In genomic region chr1:55277377-55278130, GRCh38 we compare ENCODE assay signal across 8 cellular contexts.
A peak's percentile ranks its signal among the peaks of the same experiment; 100 is the strongest.
DNase-seq lines count a peak whose midpoint lies in the region; ATAC-seq, FAIRE-seq and TF ChIP-seq lines count a peak whose summit lies in the region.

No MANE protein-coding gene starts in this region.

- no peaks in the 10 kb centered on the region for H3K36me3 Mint-ChIP-seq in activated CD8-positive, alpha-beta T cell treated with anti-CD3 and anti-CD28 coated beads, Interleukin-2, amount 10 ng/mL, durations not matched to agents 7 days and 5 days (ENCODE audit: low read depth)

- no peak overlapping the region for H4K8ac ChIP-seq in H1 (ENCODE audit: extremely low read depth, insufficient read depth, low read length)

- H2AK5ac ChIP-seq in H1 (ENCODE audit: low read depth, low read length), result no peak overlapping the region

- H4K20me1 ChIP-seq in H1 (replicated peaks in 1 of 2; ENCODE audit: control insufficient read depth in 1 of 2, insufficient read depth in 2 of 2, low read length in 2 of 2), result no peaks in the 10 kb centered on the region

- no peak overlapping the region for H4K91ac ChIP-seq in H1 (replicated peaks; ENCODE audit: insufficient read length, low read length)

- no peak overlapping the region for H3K23ac ChIP-seq in H1 (ENCODE audit: insufficient read length)

- POLR2A ChIA-PET in activated CD8-positive, alpha-beta T cell treated with anti-CD3 and anti-CD28 coated beads, Interleukin-2, amount 10 ng/mL, durations not matched to agents 7 days and 5 days (lab: Charles Lee), result no interaction called here
- POLR2A ChIA-PET in H1 (lab: Charles Lee; ENCODE audit: partially characterized antibody), result no interaction called here

- peaks cover 7% of the 10 kb centered on the region for H3K27me3 Mint-ChIP-seq in activated CD8-positive, alpha-beta T cell treated with anti-CD3 and anti-CD28 coated beads, Interleukin-2, amount 10 ng/mL, durations not matched to agents 7 days and 5 days (ENCODE audit: low read depth)

- CTCF ChIA-PET in activated CD8-positive, alpha-beta T cell treated with anti-CD3 and anti-CD28 coated beads, Interleukin-2, amount 10 ng/mL, durations not matched to agents 7 days and 5 days (lab: Charles Lee), result interaction anchor here (0.6 to 3.1 kb wide), 37 partner anchors 11 to 1364 kb away, joined by 3 to 48 read pairs (median 5); partner anchors contain the start of gene USP24
- CTCF ChIA-PET in H1 (lab: Charles Lee; ENCODE audit: partially characterized antibody), result interaction anchor here (0.7 to 12.0 kb wide), 24 partner anchors 15 to 185 kb away, joined by 3 to 148 read pairs (median 4); no protein-coding TSS in a partner anchor

- no peak overlapping the region for H3K4me3 ChIP-seq in H1 (ENCODE audit: extremely low read depth in 1 of 4, insufficient read depth in 2 of 4, low read depth in 3 of 4, low read length in 4 of 4)

- H2BK15ac ChIP-seq in H1 (ENCODE audit: low read length), result no peak overlapping the region

- H3K4me1 Mint-ChIP-seq in activated CD8-positive, alpha-beta T cell treated with anti-CD3 and anti-CD28 coated beads, Interleukin-2, amount 10 ng/mL, durations not matched to agents 7 days and 5 days (ENCODE audit: low read depth), result peaks cover 20% of the 10 kb centered on the region

- no peak overlapping the region for H3K4me3 Mint-ChIP-seq in activated CD8-positive, alpha-beta T cell treated with anti-CD3 and anti-CD28 coated beads, Interleukin-2, amount 10 ng/mL, durations not matched to agents 7 days and 5 days

- no peaks in the 10 kb centered on the region for H3K23me2 ChIP-seq in H1 (ENCODE audit: low read depth, low read length)

- peaks cover 0 to 10% (median 4%) of the 10 kb centered on the region in 4 experiments; a peak in 5 of 7 replicates for H3K4me1 ChIP-seq in H1 (replicated peaks in 1 of 4; ENCODE audit: control insufficient read depth in 3 of 4, insufficient read depth in 4 of 4, low read length in 3 of 4)

- no peak overlapping the region for H4K5ac ChIP-seq in H1 (ENCODE audit: insufficient read length, low read depth, low read length)

- FAIRE-seq in H1 (lab: Jason Lieb, UNC), result peak; percentile 91

- no peaks in the 10 kb centered on the region for H3K27me3 ChIP-seq in H1 (replicated peaks in 1 of 4; ENCODE audit: control insufficient read depth in 3 of 4, extremely low read depth in 1 of 4, insufficient read depth in 3 of 4, low read length in 3 of 4)

- H3K9me3 ChIP-seq in H1 (ENCODE audit: insufficient read depth in 2 of 2, low read depth in 1 of 2, low read length in 1 of 2), result no peaks in the 10 kb centered on the region

- H2BK12ac ChIP-seq in H1 (ENCODE audit: low read depth, low read length), result no peak overlapping the region

- peak overlapping the region; percentile 37 for H3K27ac Mint-ChIP-seq in activated CD8-positive, alpha-beta T cell treated with anti-CD3 and anti-CD28 coated beads, Interleukin-2, amount 10 ng/mL, durations not matched to agents 7 days and 5 days

- peak; percentile 84 to 96 (median 87) for TF ChIP-seq CTCF in H1 (IDR thresholded peaks at IDR 0.05; ENCODE audit: control extremely low read depth in 1 of 3, insufficient read depth in 1 of 3, low read depth in 1 of 3, low read length in 3 of 3)

- no peak overlapping the region for H2BK5ac ChIP-seq in H1 (ENCODE audit: low read depth, low read length)

- no peak overlapping the region for H2BK20ac ChIP-seq in H1 (ENCODE audit: low read length)

- no peaks in the 10 kb centered on the region for H3K36me3 ChIP-seq in H1 (ENCODE audit: control insufficient read depth in 2 of 4, insufficient read depth in 4 of 4, low read length in 3 of 4)

- H3K9me3 Mint-ChIP-seq in activated CD8-positive, alpha-beta T cell treated with anti-CD3 and anti-CD28 coated beads, Interleukin-2, amount 10 ng/mL, durations not matched to agents 7 days and 5 days (ENCODE audit: insufficient read depth), result no peaks in the 10 kb centered on the region

- H3K27ac ChIP-seq in H1 (ENCODE audit: low read depth, low read length), result no peak overlapping the region

- ATAC-seq in GM19397 (IDR thresholded peaks at IDR 0.05; ENCODE audit: unreplicated experiment), result peak; percentile 85
- ATAC-seq in HG03558 (IDR thresholded peaks at IDR 0.05; ENCODE audit: extremely low read depth, unreplicated experiment), result peak; percentile 54
- peak; percentile 97 for ATAC-seq in activated CD8-positive, alpha-beta T cell treated with anti-CD3 and anti-CD28 coated beads, Interleukin-2, amount 10 ng/mL, durations not matched to agents 7 days and 5 days

- no peak for TF ChIP-seq POLR2A in H1 (IDR thresholded peaks at IDR 0.05; ENCODE audit: control extremely low read depth in 1 of 2, low read depth in 2 of 2, low read length in 2 of 2)

- TF ChIP-seq RAD21 in H1 (IDR thresholded peaks at IDR 0.05 in 1 of 2, conservative IDR thresholded peaks at IDR 0.05 in 1 of 2; ENCODE audit: low read depth in 2 of 2, low read length in 2 of 2), result peak; percentile 89 to 90

- H3K14ac ChIP-seq in H1 (ENCODE audit: insufficient read length), result no peak overlapping the region

- H3K4me2 ChIP-seq in H1 (ENCODE audit: insufficient read depth in 1 of 2, low read depth in 2 of 2, low read length in 2 of 2), result peak overlapping the region in 1 of 2 experiments; percentile 54; a peak in 2 of 4 replicates

- no peaks in the 10 kb centered on the region for H3K79me2 ChIP-seq in H1 (ENCODE audit: control insufficient read depth in 1 of 2, insufficient read depth in 2 of 2, low read length in 2 of 2)

- WGBS in H1 (ENCODE audit: extremely low coverage in 1 of 2, insufficient coverage in 1 of 2, insufficient read length in 1 of 2, insufficient replicate concordance in 2 of 2, low coverage in 1 of 2, low lambda C conversion rate in 2 of 2, missing lambda C conversion rate in 1 of 2), 2 experiments, result 19% methylated on average over 14 of the region's 15 CpGs; no CpG with 5 or more reads in 1 of the 2 experiments

- DNase-seq in CD1c-positive myeloid dendritic cell (ENCODE audit: extremely low spot score), result peak; percentile 76
- DNase-seq in NCI-H774 (lab: John Stamatoyannopoulos, UW), result peak; percentile 78
- DNase-seq in activated CD8-positive, alpha-beta T cell treated with anti-CD3 and anti-CD28 coated beads, Interleukin-2, amount 10 ng/mL, durations not matched to agents 7 days and 5 days, result peak; percentile 86
- DNase-seq in H1 (ENCODE audit: low read depth in 1 of 2, low spot score in 2 of 2), result peak; percentile 58 to 89
- peak; percentile 64 for DNase-seq in middle frontal gyrus (ENCODE audit: extremely low spot score, low spot score)
- DNase-seq in stimulated activated CD8-positive, alpha-beta memory T cell treated with anti-CD3 and anti-CD28 coated beads, Interleukin-4, amount 100 ng/mL, for 4 hours (ENCODE audit: low read depth in 2 of 2, low spot score in 1 of 2), result peak; percentile 43 to 65

- 0 out of 2 replicates have a peak overlapping the region, but pooled peaks have one; percentile 75 for H2AFZ ChIP-seq in H1 (ENCODE audit: low read length)

- no peak overlapping the region for H3K9ac ChIP-seq in H1 (replicated peaks in 1 of 4; ENCODE audit: extremely low read depth in 1 of 4, low read depth in 3 of 4, low read length in 3 of 4)

- H3K4ac ChIP-seq in H1 (replicated peaks; ENCODE audit: insufficient read length, low read depth, low read length), result no peak overlapping the region

- H3K79me1 ChIP-seq in H1 (ENCODE audit: low read depth, low read length), result no peaks in the 10 kb centered on the region

- no peak overlapping the region for H3K18ac ChIP-seq in H1 (ENCODE audit: extremely low read depth, low read length)

- no peak for TF ChIP-seq EP300 in H1 (IDR thresholded peaks at IDR 0.05; ENCODE audit: borderline replicate concordance in 1 of 2, low read depth in 2 of 2, low read length in 2 of 2)

- no peak overlapping the region for H3K56ac ChIP-seq in H1 (replicated peaks; ENCODE audit: insufficient read length, low read depth, low read length)

- H2BK120ac ChIP-seq in H1 (replicated peaks; ENCODE audit: low read depth, low read length), result no peak overlapping the region

TF ChIP-seq in H1, 55 proteins besides CTCF, POLR2A, EP300 and RAD21:
- TF ChIP-seq TEAD4 (IDR thresholded peaks at IDR 0.05; ENCODE audit: low read depth, low read length) (peak; percentile 10; the same call in 1 of the 2 replicates), CREB1 (IDR thresholded peaks at IDR 0.05) (peak; percentile 85), ASH2L (IDR thresholded peaks at IDR 0.05; ENCODE audit: low read length) (peak; percentile 35), GTF2F1 (IDR thresholded peaks at IDR 0.05; ENCODE audit: borderline replicate concordance, low read depth, low read length) (no peak), PHF8 (conservative IDR thresholded peaks at IDR 0.05; ENCODE audit: low read depth, low read length) (no peak), CBX5 (IDR thresholded peaks at IDR 0.05; ENCODE audit: low read depth, low read length) (no peak), SIX5 (IDR thresholded peaks at IDR 0.05; ENCODE audit: low read depth, low read length) (no peak), KDM4A (IDR thresholded peaks at IDR 0.05; ENCODE audit: low read depth, low read length, severe bottlenecking) (no peak), JUND (IDR thresholded peaks at IDR 0.05; ENCODE audit: low read length) (no peak)
- TF ChIP-seq, protein P1, sequence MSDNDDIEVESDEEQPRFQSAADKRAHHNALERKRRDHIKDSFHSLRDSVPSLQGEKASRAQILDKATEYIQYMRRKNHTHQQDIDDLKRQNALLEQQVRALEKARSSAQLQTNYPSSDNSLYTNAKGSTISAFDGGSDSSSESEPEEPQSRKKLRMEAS (IDR thresholded peaks at IDR 0.05), result peak; percentile 30; the same call in 1 of the 2 replicates
